In genomic region chr1:17053685-17054410, GRCh38 we compare ENCODE assay signal across 1 cellular context.
A peak's percentile ranks its signal among the peaks of the same experiment; 100 is the strongest.
TF ChIP-seq lines count a peak whose summit lies in the region.

TSS of gene SDHB (minus strand) at chr1:17054032. CDS start at chr1:17054019, 13 bp downstream.

TF ChIP-seq in liver, 16 proteins besides CTCF, POLR2A, EP300 and RAD21 (continued from another document):
- TF ChIP-seq, protein P1, sequence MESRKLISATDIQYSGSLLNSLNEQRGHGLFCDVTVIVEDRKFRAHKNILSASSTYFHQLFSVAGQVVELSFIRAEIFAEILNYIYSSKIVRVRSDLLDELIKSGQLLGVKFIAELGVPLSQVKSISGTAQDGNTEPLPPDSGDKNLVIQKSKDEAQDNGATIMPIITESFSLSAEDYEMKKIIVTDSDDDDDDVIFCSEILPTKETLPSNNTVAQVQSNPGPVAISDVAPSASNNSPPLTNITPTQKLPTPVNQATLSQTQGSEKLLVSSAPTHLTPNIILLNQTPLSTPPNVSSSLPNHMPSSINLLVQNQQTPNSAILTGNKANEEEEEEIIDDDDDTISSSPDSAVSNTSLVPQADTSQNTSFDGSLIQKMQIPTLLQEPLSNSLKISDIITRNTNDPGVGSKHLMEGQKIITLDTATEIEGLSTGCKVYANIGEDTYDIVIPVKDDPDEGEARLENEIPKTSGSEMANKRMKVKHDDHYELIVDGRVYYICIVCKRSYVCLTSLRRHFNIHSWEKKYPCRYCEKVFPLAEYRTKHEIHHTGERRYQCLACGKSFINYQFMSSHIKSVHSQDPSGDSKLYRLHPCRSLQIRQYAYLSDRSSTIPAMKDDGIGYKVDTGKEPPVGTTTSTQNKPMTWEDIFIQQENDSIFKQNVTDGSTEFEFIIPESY (IDR thresholded peaks at IDR 0.05) = peak; percentile 88
- TF ChIP-seq TAF1 (conservative IDR thresholded peaks at IDR 0.05) = peak; percentile 89
